Comparison of ENCODE assay signal across 7 cellular contexts in the genomic region with DNA sequence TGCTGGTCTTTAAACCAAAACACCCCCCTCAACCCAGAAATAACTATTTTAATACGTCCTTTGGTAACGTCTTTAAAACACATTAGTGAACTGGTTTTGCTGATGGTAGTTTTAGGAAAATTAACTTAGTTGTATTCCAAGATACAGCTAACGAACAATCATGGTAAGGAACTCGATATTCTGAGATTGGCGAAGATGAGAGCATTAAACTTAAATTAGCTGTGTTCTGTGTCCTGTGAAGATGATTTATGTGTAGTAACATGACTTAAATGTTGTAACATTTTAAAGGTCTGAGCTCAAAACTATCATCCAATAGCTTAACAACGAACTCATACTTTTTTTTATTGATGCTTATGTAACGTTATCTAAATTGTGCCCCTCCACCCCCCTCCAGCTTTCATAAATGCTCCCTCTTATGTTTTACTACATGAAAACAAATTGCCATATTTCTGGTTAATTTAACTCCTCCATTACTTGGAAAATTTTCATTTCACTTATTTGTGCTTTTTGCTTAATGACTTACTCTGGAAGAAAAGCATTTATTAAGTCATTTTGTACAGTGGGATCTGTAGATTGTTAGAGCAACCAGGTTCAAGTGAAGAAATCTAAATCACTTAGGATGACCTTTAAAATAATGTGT. TPM values are rescaled to one million over a fixed set of nuclear protein-coding genes. Genes with fewer than 3 reads are reported as not detected.
A peak's percentile ranks its signal among the peaks of the same experiment; 100 is the strongest.
DNase-seq lines count a peak whose midpoint lies in the region; TF ChIP-seq lines count a peak whose summit lies in the region.

No MANE protein-coding gene starts in this region.

- no peaks in the 10 kb centered on the region for H3K9me3 ChIP-seq in hepatocyte (ENCODE audit: low read depth)
- no peaks in the 10 kb centered on the region for H3K9me3 ChIP-seq in smooth muscle cell (replicated peaks; ENCODE audit: low read depth)
- no peaks in the 10 kb centered on the region for H3K9me3 ChIP-seq in testis

- TF ChIP-seq CTCF in VCaP (conservative IDR thresholded peaks at IDR 0.05) (no peak), hepatocyte (IDR thresholded peaks at IDR 0.05; ENCODE audit: poor library complexity) (no peak), smooth muscle cell (IDR thresholded peaks at IDR 0.05; ENCODE audit: borderline replicate concordance, insufficient read depth, poor library complexity, severe bottlenecking) (no peak), testis (IDR thresholded peaks at IDR 0.05) (no peak)

- no peaks in the 10 kb centered on the region for H3K36me3 ChIP-seq in hepatocyte (replicated peaks; ENCODE audit: insufficient read depth, low read depth)
- H3K36me3 ChIP-seq in smooth muscle cell (ENCODE audit: low read depth): no peaks in the 10 kb centered on the region
- no peaks in the 10 kb centered on the region for H3K36me3 ChIP-seq in testis (ENCODE audit: low read depth, missing control alignments)

- H3K27ac ChIP-seq in VCaP (peak overlapping the region; percentile 63), hepatocyte (peak overlapping the region; percentile 17), smooth muscle cell (ENCODE audit: low read depth) (no peak overlapping the region), testis (no peak overlapping the region)

- TF ChIP-seq POLR2A in testis (IDR thresholded peaks at IDR 0.05): no peak

- H3K4me3 ChIP-seq in hepatocyte (peak overlapping the region; percentile 95), smooth muscle cell (peak overlapping the region; percentile 64), testis (no peak overlapping the region)

- intact Hi-C loops in testis (cut with DNase I; ENCODE audit: low total_unique reads): no loop called here

- H4K20me1 ChIP-seq in hepatocyte (ENCODE audit: insufficient read depth, poor library complexity, severe bottlenecking) (no peaks in the 10 kb centered on the region), smooth muscle cell (ENCODE audit: low read depth) (no peaks in the 10 kb centered on the region)

- no peaks in the 10 kb centered on the region for H3K9me2 ChIP-seq in hepatocyte (replicated peaks; ENCODE audit: insufficient read depth)

- H3F3A ChIP-seq in smooth muscle cell (ENCODE audit: low read depth): peaks cover 8% of the 10 kb centered on the region

- WGBS in hepatocyte (ENCODE audit: low lambda C conversion rate, missing lambda C conversion rate): 28% methylated on average over 7 of the region's 7 CpGs
- WGBS in smooth muscle cell (ENCODE audit: low lambda C conversion rate): 52% methylated on average over 7 of the region's 7 CpGs
- WGBS in testis, 2 donors: 14 to 21% methylated on average over 7 of the region's 7 CpGs

- H3K4me1 ChIP-seq in hepatocyte (ENCODE audit: insufficient read depth) (peaks cover 9% of the 10 kb centered on the region), smooth muscle cell (ENCODE audit: low read depth) (peaks cover 18% of the 10 kb centered on the region), testis (peaks cover 4% of the 10 kb centered on the region)

- H2AFZ ChIP-seq in hepatocyte (peak overlapping the region; percentile 32), smooth muscle cell (ENCODE audit: low read depth) (peak overlapping the region; percentile 84)

- POLR2A ChIA-PET in HEK293T (lab: Yijun Ruan, JAX): no interaction called here

- H3K4me2 ChIP-seq in hepatocyte (peak overlapping the region; percentile 83), smooth muscle cell (peak overlapping the region; percentile 96)

- no peak for DNase-seq in HEK293T (ENCODE audit: extremely low spot score)
- no peak for DNase-seq in hepatocyte (ENCODE audit: low spot score)
- no peak for DNase-seq in smooth muscle cell (lab: John Stamatoyannopoulos, UW; ENCODE audit: unreplicated experiment)
- no peak for DNase-seq in testis
- DNase-seq in OCI-M1 (lab: John Stamatoyannopoulos, UW): no peak
- no peak for DNase-seq in HCEC 1CT

- no peak overlapping the region for H3K9ac ChIP-seq in smooth muscle cell (ENCODE audit: low read depth)

- no peaks in the 10 kb centered on the region for H3K27me3 ChIP-seq in hepatocyte
- H3K27me3 ChIP-seq in smooth muscle cell (ENCODE audit: low read depth): peaks cover 5% of the 10 kb centered on the region
- H3K27me3 ChIP-seq in testis: no peaks in the 10 kb centered on the region

- H3K79me2 ChIP-seq in hepatocyte (peaks cover 24% of the 10 kb centered on the region), smooth muscle cell (ENCODE audit: low read depth) (no peaks in the 10 kb centered on the region)

- CTCF ChIA-PET in HEK293T (lab: Yijun Ruan, JAX): interaction anchor here (0.7 to 1.8 kb wide), 2 partner anchors 100 to 179 kb away, joined by 3 to 6 read pairs; no protein-coding TSS in a partner anchor

TF ChIP-seq in HEK293T, 16 proteins besides CTCF, POLR2A, EP300 and RAD21:
- TF ChIP-seq SP1 (IDR thresholded peaks at IDR 0.05) (no peak), PKNOX1 (IDR thresholded peaks at IDR 0.05) (peak; percentile 74)

RNA-seq across cellular contexts. Expression of gene SDK1, which starts 1.7 kb away (rescaled TPM):
- total RNA-seq in hepatocyte (7.4 and 10.0 TPM in 2 replicates), smooth muscle cell (0.81 and 2.5 TPM in 2 replicates), testis (10 to 100 TPM; 24.9 to 36.2 TPM)
- polyA plus RNA-seq in hepatocyte (4.3 and 6.2 TPM in 2 replicates), smooth muscle cell (1.1 and 1.7 TPM in 2 replicates), testis (ENCODE audit: insufficient read depth, low read depth, low replicate concordance) (20.0 TPM)

Comparison
In these comparisons a context has a peak if more than half of its experiments do, and no peak if none do; other contexts are left out.
1. H3K27ac ChIP-seq: peak in VCaP (single experiment) and hepatocyte (single experiment); none in smooth muscle cell (single experiment) and testis (0 of 2).
2. H3K4me3 ChIP-seq: peak in hepatocyte (single experiment) and smooth muscle cell (single experiment); none in testis (0 of 2).